Comparison of ENCODE assay signal across 17 cellular contexts in genomic region chr11:83042966-83043711, GRCh38. TPM values are rescaled to one million over a fixed set of nuclear protein-coding genes. Genes with fewer than 3 reads are reported as not detected.
DNase-seq lines count a peak whose midpoint lies in the region; ATAC-seq, FAIRE-seq and TF ChIP-seq lines count a peak whose summit lies in the region.
"Had no signal": no experiment of that assay in that cellular context is flagged by ENCODE, and none has a peak within 500 bp of the region (broad histone marks: within the 10 kb centered on the region; RNA-seq: fewer than 3 reads in every experiment).

No MANE protein-coding gene starts in this region.

- peak; percentile 53 for FAIRE-seq in keratinocyte (lab: Jason Lieb, UNC)
- FAIRE-seq: TTC549 had no signal

- H3F3A ChIP-seq in smooth muscle cell (ENCODE audit: low read depth): peaks cover 13% of the 10 kb centered on the region

- H3K4me1 ChIP-seq in keratinocyte (ENCODE audit: control insufficient read depth, extremely low read depth, insufficient read depth, low read length) (peaks cover 38% of the 10 kb centered on the region), smooth muscle cell (ENCODE audit: low read depth) (peaks cover 3% of the 10 kb centered on the region)

- H3K9me1 ChIP-seq in keratinocyte (ENCODE audit: control insufficient read depth, extremely low read depth, insufficient read depth, low read length): no peaks in the 10 kb centered on the region

- H3K9ac ChIP-seq in keratinocyte (ENCODE audit: control insufficient read depth, extremely low read depth, insufficient read depth, low read length) (peak overlapping the region; percentile 26), smooth muscle cell (ENCODE audit: low read depth) (no peak overlapping the region)

- peak overlapping the region; percentile 68 for H3K27ac ChIP-seq in keratinocyte (ENCODE audit: control insufficient read depth, insufficient read depth, low read length)
- H3K27ac ChIP-seq in smooth muscle cell (ENCODE audit: low read depth): no peak overlapping the region
- H3K27ac ChIP-seq: lower lobe of right lung had no signal

- H4K20me1 ChIP-seq in keratinocyte (ENCODE audit: control insufficient read depth, extremely low read depth, insufficient read depth, low read length) (no peaks in the 10 kb centered on the region), smooth muscle cell (ENCODE audit: low read depth) (no peaks in the 10 kb centered on the region)

- H3K4me3 ChIP-seq in choroid plexus epithelial cell (ENCODE audit: low read depth, low read length): no peak overlapping the region
- H3K4me3 ChIP-seq in keratinocyte (ENCODE audit: control insufficient read depth in 2 of 3, extremely low read depth in 1 of 3, insufficient read depth in 2 of 3, low read depth in 1 of 3, low read length in 3 of 3): no peak overlapping the region
- no peak overlapping the region for H3K4me3 ChIP-seq in smooth muscle cell
- H3K4me3 ChIP-seq: lower lobe of right lung, skin epidermis had no signal

- dilution Hi-C loops in keratinocyte (cut with MboI; ENCODE audit: extremely low pct_ligation_motif_present, low sequenced_read_pairs): no loop called here

- H3K79me2 ChIP-seq in keratinocyte (ENCODE audit: control insufficient read depth, insufficient read depth, low read length) (no peaks in the 10 kb centered on the region), smooth muscle cell (ENCODE audit: low read depth) (peaks cover 71% of the 10 kb centered on the region)

- H3K36me3 ChIP-seq in keratinocyte (ENCODE audit: control insufficient read depth in 2 of 2, extremely low read depth in 1 of 2, insufficient read depth in 2 of 2, low read length in 2 of 2): no peaks in the 10 kb centered on the region
- no peaks in the 10 kb centered on the region for H3K36me3 ChIP-seq in smooth muscle cell (ENCODE audit: low read depth)
- H3K36me3 ChIP-seq: lower lobe of right lung had no signal

- H3K27me3 ChIP-seq in keratinocyte (ENCODE audit: control insufficient read depth, extremely low read depth, insufficient read depth, low read length): no peaks in the 10 kb centered on the region
- no peaks in the 10 kb centered on the region for H3K27me3 ChIP-seq in smooth muscle cell (ENCODE audit: low read depth)

- ATAC-seq in HG02571 (IDR thresholded peaks at IDR 0.05; ENCODE audit: unreplicated experiment) (no peak), HG03571 (IDR thresholded peaks at IDR 0.05; ENCODE audit: unreplicated experiment) (no peak)
- ATAC-seq: effector memory CD8-positive, alpha-beta T cell; lower lobe of right lung had no signal

- H3K4me2 ChIP-seq in keratinocyte (ENCODE audit: control insufficient read depth, extremely low read depth, insufficient read depth, low read depth, low read length) (peak overlapping the region; percentile 76), smooth muscle cell (no peak overlapping the region)

- WGBS in smooth muscle cell (ENCODE audit: low lambda C conversion rate): 78% methylated on average over 3 of the region's 3 CpGs

- no peak for TF ChIP-seq CTCF in choroid plexus epithelial cell (conservative IDR thresholded peaks at IDR 0.05; ENCODE audit: low read depth, low read length)
- no peak for TF ChIP-seq CTCF in keratinocyte (optimal IDR thresholded peaks at IDR 0.05 in 1 of 3, IDR thresholded peaks at IDR 0.05 in 1 of 3, conservative IDR thresholded peaks at IDR 0.05 in 1 of 3; ENCODE audit: extremely low read depth in 1 of 3, insufficient read depth in 2 of 3, low read length in 3 of 3)
- TF ChIP-seq CTCF in smooth muscle cell (IDR thresholded peaks at IDR 0.05; ENCODE audit: borderline replicate concordance, insufficient read depth, poor library complexity, severe bottlenecking): no peak

- H2AFZ ChIP-seq in keratinocyte (ENCODE audit: control insufficient read depth, low read length): peak overlapping the region; percentile 74
- no peak overlapping the region for H2AFZ ChIP-seq in smooth muscle cell (ENCODE audit: low read depth)

- H3K9me3 ChIP-seq in keratinocyte (ENCODE audit: control insufficient read depth, low read depth, low read length) (no peaks in the 10 kb centered on the region), smooth muscle cell (replicated peaks; ENCODE audit: low read depth) (no peaks in the 10 kb centered on the region)
- H3K9me3 ChIP-seq: lower lobe of right lung had no signal

- DNase-seq in AG20443 (ENCODE audit: low spot score) (peak; percentile 14), NCI-H69 (lab: John Stamatoyannopoulos, UW) (peak; percentile 51), choroid plexus epithelial cell (ENCODE audit: low read depth) (peak; percentile 38), keratinocyte (ENCODE audit: low read depth, low spot score) (no peak), smooth muscle cell (lab: John Stamatoyannopoulos, UW; ENCODE audit: unreplicated experiment) (no peak), NCI-H2107 treated with DMSO at 0.1 percent for 48 hours (lab: John Stamatoyannopoulos, UW; ENCODE audit: unreplicated experiment) (no peak)
- DNase-seq: activated naive CD4-positive, alpha-beta T cell; Calu3; effector memory CD8-positive, alpha-beta T cell; H9; lower lobe of right lung; NCI-H2029; NCI-H774 had no signal

RNA-seq across cellular contexts. Expression of gene RAB30, which starts 28.6 kb away (rescaled TPM):
- polyA plus RNA-seq in keratinocyte (6.7 to 10.9 TPM (median 9.3 TPM) in 3 replicates), smooth muscle cell (10.7 and 11.2 TPM in 2 replicates)
- 2.9 TPM for polyA plus RNA-seq in keratinocyte (2011; ENCODE audit: low read depth)
- 6.9 and 8.8 TPM in 2 replicates for polyA plus RNA-seq in keratinocyte (2011; cell fraction: cytosol; rRNA removed)
- 11.7 and 14.4 TPM in 2 replicates for polyA plus RNA-seq in keratinocyte (2011; cell fraction: nucleus; rRNA removed)
- polyA plus RNA-seq in keratinocyte (2012; ENCODE audit: low replicate concordance): 5.5 and 7.2 TPM in 2 replicates
- 12.3 to 15.1 TPM (median 13.2 TPM) in 3 replicates for polyA minus RNA-seq in keratinocyte
- 7.9 TPM for polyA minus RNA-seq in keratinocyte (2011; cell fraction: cytosol; rRNA and poly(A)+ RNA removed)
- 9.5 and 28.9 TPM in 2 replicates for polyA minus RNA-seq in keratinocyte (2011; cell fraction: nucleus; rRNA and poly(A)+ RNA removed)
- total RNA-seq in smooth muscle cell: 19.6 and 23.6 TPM in 2 replicates

Comparison
In these comparisons a context has a peak if more than half of its experiments do, and no peak if none do; other contexts are left out.
1. DNase-seq: peak in AG20443 (single experiment), NCI-H69 (single experiment) and choroid plexus epithelial cell (single experiment); none in keratinocyte (single experiment), smooth muscle cell (single experiment) and NCI-H2107 treated with DMSO at 0.1 percent for 48 hours (single experiment).